In genomic region chr11:46332093-46332567, GRCh38 we compare ENCODE assay signal across 10 cellular contexts. TPM values are rescaled to one million over a fixed set of nuclear protein-coding genes. Genes with fewer than 3 reads are reported as not detected.
DNase-seq lines count a peak whose midpoint lies in the region; ATAC-seq and TF ChIP-seq lines count a peak whose summit lies in the region.
"Had no signal": no experiment of that assay in that cellular context is flagged by ENCODE, and none has a peak within 500 bp of the region (broad histone marks: within the 10 kb centered on the region; RNA-seq: fewer than 3 reads in every experiment).

No MANE protein-coding gene starts in this region.

- H3K9ac ChIP-seq in DND-41 (ENCODE audit: low read depth, low read length) = no peak overlapping the region
- H3K9ac ChIP-seq: KMS-11 had no signal

- H3K27me3 ChIP-seq in DND-41 (ENCODE audit: insufficient read depth, low read length, poor library complexity) = peaks cover 44% of the 10 kb centered on the region
- H3K27me3 ChIP-seq in Peyer's patch = peaks cover 0 to 19% of the 10 kb centered on the region in 2 donors

- peaks cover 33% of the 10 kb centered on the region for H4K20me1 ChIP-seq in DND-41 (ENCODE audit: insufficient read depth, low read length)

- H3K9me3 Mint-ChIP-seq in glutamatergic neuron (ENCODE audit: unreplicated experiment) = peaks cover 10% of the 10 kb centered on the region

- DNase-seq in DND-41 = no peak
- no peak for DNase-seq in Peyer's patch
- no peak for DNase-seq in glutamatergic neuron
- no peak for DNase-seq in retinal pigment epithelial cell (ENCODE audit: low read depth)
- no peak for DNase-seq in middle frontal gyrus (ENCODE audit: extremely low spot score, low spot score)
- DNase-seq in DMS79 treated with DMSO at 0.1 percent for 48 hours (lab: John Stamatoyannopoulos, UW) = no peak
- DNase-seq: NCI-H774 had no signal

- TF ChIP-seq POLR2A in Peyer's patch (IDR thresholded peaks at IDR 0.05) = no peak

- H3K27ac Mint-ChIP-seq in glutamatergic neuron (ENCODE audit: unreplicated experiment) = peak overlapping the region; percentile 4

- H2AFZ ChIP-seq in DND-41 (ENCODE audit: low read depth, low read length) = no peak overlapping the region

- H3K36me3 ChIP-seq in DND-41 (ENCODE audit: insufficient read depth, low read length) (no peaks in the 10 kb centered on the region), Peyer's patch (no peaks in the 10 kb centered on the region)

- no peaks in the 10 kb centered on the region for H3K9me3 ChIP-seq in DND-41 (ENCODE audit: insufficient read depth, low read length, severe bottlenecking)
- no peaks in the 10 kb centered on the region for H3K9me3 ChIP-seq in Peyer's patch

- H3K4me2 ChIP-seq in DND-41 (ENCODE audit: insufficient read depth, low read length) = peak overlapping the region; percentile 57; the same call in 1 of the 2 replicates
- H3K4me2 ChIP-seq: KMS-11 had no signal

- peak overlapping the region; percentile 61 for H3K4me3 Mint-ChIP-seq in glutamatergic neuron (ENCODE audit: unreplicated experiment)

- H3K27ac ChIP-seq in DND-41 (ENCODE audit: low read length) (no peak overlapping the region), Peyer's patch (peak overlapping the region in 1 of 4 donors; percentile 49)
- H3K27ac ChIP-seq: KMS-11 had no signal

- H3K36me3 Mint-ChIP-seq in glutamatergic neuron (ENCODE audit: unreplicated experiment) = no peaks in the 10 kb centered on the region

- no peaks in the 10 kb centered on the region for H3K79me2 ChIP-seq in DND-41 (ENCODE audit: insufficient read depth, low read length)

- H3K27me3 Mint-ChIP-seq in glutamatergic neuron (ENCODE audit: unreplicated experiment) = peaks cover 10% of the 10 kb centered on the region

- TF ChIP-seq CTCF in DND-41 (IDR thresholded peaks at IDR 0.05; ENCODE audit: borderline replicate concordance, extremely low read depth, low read length, poor library complexity, severe bottlenecking) = no peak
- no peak for TF ChIP-seq CTCF in Peyer's patch (IDR thresholded peaks at IDR 0.05)
- TF ChIP-seq CTCF in glutamatergic neuron (IDR thresholded peaks at IDR 0.05; ENCODE audit: partially characterized antibody, unreplicated experiment) = no peak
- TF ChIP-seq CTCF in retinal pigment epithelial cell (conservative IDR thresholded peaks at IDR 0.05; ENCODE audit: low read depth, low read length) = no peak

- peaks cover 27% of the 10 kb centered on the region for H3K4me1 Mint-ChIP-seq in glutamatergic neuron (ENCODE audit: low read depth, unreplicated experiment)

- ATAC-seq in DND-41 (ENCODE audit: insufficient read depth, low read depth) = no peak
- ATAC-seq in HG02840 (IDR thresholded peaks at IDR 0.05; ENCODE audit: low FRiP score, unreplicated experiment) = no peak
- ATAC-seq in HG03045 (IDR thresholded peaks at IDR 0.05; ENCODE audit: unreplicated experiment) = no peak

- H3K4me3 ChIP-seq in DND-41 (ENCODE audit: low read depth in 1 of 2, low read length in 2 of 2) = no peak overlapping the region
- H3K4me3 ChIP-seq in Peyer's patch = peak overlapping the region in 3 of 4 donors; percentile 27 to 56 (median 51)
- H3K4me3 ChIP-seq in retinal pigment epithelial cell (ENCODE audit: low read length) = peak overlapping the region; percentile 21

- H3K4me1 ChIP-seq in DND-41 (ENCODE audit: insufficient read depth, low read length) (peaks cover 49% of the 10 kb centered on the region), Peyer's patch (peaks cover 4 to 16% (median 11%) of the 10 kb centered on the region in 4 donors)

RNA-seq across cellular contexts. Expression of gene DGKZ, which starts 15.1 kb away (rescaled TPM):
- total RNA-seq in Peyer's patch = 100 to 1,000 TPM; 104 to 270 (median 200) TPM
- 60.9 TPM for total RNA-seq in glutamatergic neuron (ENCODE audit: unreplicated experiment)

RNA-seq across cellular contexts. Expression of gene MDK, which starts 49.3 kb away (rescaled TPM):
- total RNA-seq in Peyer's patch = 100 to 1,000 TPM in 3 of 4 donors, 10 to 100 TPM in 1; 22.3 to 340 (median 205) TPM
- 846 TPM for total RNA-seq in glutamatergic neuron (ENCODE audit: unreplicated experiment)

RNA-seq across cellular contexts. Expression of gene CREB3L1, which starts 54.7 kb away (rescaled TPM):
- total RNA-seq in Peyer's patch = 10 to 100 TPM; 13.2 to 50.6 (median 30.3) TPM
- 6.1 TPM for total RNA-seq in glutamatergic neuron (ENCODE audit: unreplicated experiment)

RNA-seq across cellular contexts. Expression of gene CHRM4, which starts 59.4 kb away (rescaled TPM):
- total RNA-seq in Peyer's patch (10 to 100 TPM; 11.5 to 16.5 (median 13.0) TPM), glutamatergic neuron (ENCODE audit: unreplicated experiment) (8.5 TPM)

Comparison
In these comparisons a context has a peak if more than half of its experiments do, and no peak if none do; other contexts are left out.
1. H3K4me3 ChIP-seq: peak in Peyer's patch (3 of 4) and retinal pigment epithelial cell (single experiment); none in DND-41 (0 of 2).